14 cellular contexts compared by ENCODE assay signal in the genomic region with DNA sequence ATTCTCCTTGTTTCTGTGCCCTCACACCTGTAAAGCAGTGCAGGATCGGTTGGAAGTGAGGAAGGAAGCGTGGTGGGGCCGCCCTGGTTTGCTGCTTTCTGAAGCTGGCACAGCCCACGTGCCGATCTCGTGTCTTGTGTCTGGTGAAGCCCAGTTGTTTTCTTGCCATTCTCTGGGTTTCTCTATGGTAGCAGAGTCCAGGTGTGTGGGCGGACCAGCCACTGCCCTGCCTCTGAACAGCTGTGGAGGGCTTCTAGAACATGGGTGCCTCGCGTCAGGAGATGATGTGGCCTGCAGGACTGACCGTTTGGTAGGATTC. TPM values are rescaled to one million over a fixed set of nuclear protein-coding genes. Genes with fewer than 3 reads are reported as not detected.
DNase-seq lines count a peak whose midpoint lies in the region; ATAC-seq and TF ChIP-seq lines count a peak whose summit lies in the region.
"Had no signal": no experiment of that assay in that cellular context is flagged by ENCODE, and none has a peak within 500 bp of the region (broad histone marks: within the 10 kb centered on the region; RNA-seq: fewer than 3 reads in every experiment).

No MANE protein-coding gene starts in this region.

- peak overlapping the region; percentile 49 for H3K4me2 ChIP-seq in neural progenitor cell

- H3K9ac ChIP-seq in neural progenitor cell = no peak overlapping the region

- peaks cover 61% of the 10 kb centered on the region for H3K79me2 ChIP-seq in neural progenitor cell (ENCODE audit: low read depth)

- no peaks in the 10 kb centered on the region for H3K9me3 Mint-ChIP-seq in T-helper 1 cell treated with Interleukin-12 subunit alpha and Interleukin-12 subunit beta and Interleukin-4 antibody, amounts not matched to agents 30 μg/mL and 1 μg/mL, for 36 hours
- H3K9me3 Mint-ChIP-seq in IgD-negative memory B cell (no peaks in the 10 kb centered on the region), neural progenitor cell (no peaks in the 10 kb centered on the region)
- no peaks in the 10 kb centered on the region for H3K9me3 Mint-ChIP-seq in activated naive CD4-positive, alpha-beta T cell treated with anti-CD3 and anti-CD28 coated beads, Interleukin-2, amount 50 U/mL, for 72 hours

- peaks cover 19% of the 10 kb centered on the region for H3K4me1 ChIP-seq in neural progenitor cell

- H3K4me3 Mint-ChIP-seq in T-helper 1 cell treated with Interleukin-12 subunit alpha and Interleukin-12 subunit beta and Interleukin-4 antibody, amounts not matched to agents 30 μg/mL and 1 μg/mL, for 36 hours = peak overlapping the region; percentile 85
- H3K4me3 Mint-ChIP-seq in IgD-negative memory B cell (peak overlapping the region; percentile 68 to 88 (median 82)), neural progenitor cell (peak overlapping the region; percentile 41)

- H3F3A ChIP-seq in neural progenitor cell (ENCODE audit: low read depth) = peaks cover 8% of the 10 kb centered on the region

- H3K36me3 Mint-ChIP-seq in T-helper 1 cell treated with Interleukin-12 subunit alpha and Interleukin-12 subunit beta and Interleukin-4 antibody, amounts not matched to agents 30 μg/mL and 1 μg/mL, for 36 hours (ENCODE audit: low read depth) = peaks cover 25% of the 10 kb centered on the region
- H3K36me3 Mint-ChIP-seq in IgD-negative memory B cell = peaks cover 3% of the 10 kb centered on the region
- H3K36me3 Mint-ChIP-seq in activated naive CD4-positive, alpha-beta T cell treated with anti-CD3 and anti-CD28 coated beads, Interleukin-2, amount 50 U/mL, for 72 hours = peaks cover 37 to 46% of the 10 kb centered on the region in 2 donors
- H3K36me3 Mint-ChIP-seq in neural progenitor cell = no peaks in the 10 kb centered on the region

- no peak for DNase-seq in T-helper 1 cell
- DNase-seq in activated naive CD4-positive, alpha-beta T cell treated with anti-CD3 and anti-CD28 coated beads, Interleukin-2, amount 50 U/mL, for 72 hours (ENCODE audit: low spot score in 2 of 2) = no peak
- DNase-seq in neural progenitor cell (ENCODE audit: low spot score) = no peak
- DNase-seq in HEK293T (ENCODE audit: extremely low spot score) = no peak
- DNase-seq: heart left ventricle, NCI-H1105 treated with DMSO at 0.1 percent for 48 hours, NCI-H446 had no signal

- no peak overlapping the region for H3K4me3 ChIP-seq in neural progenitor cell
- H3K4me3 ChIP-seq: heart left ventricle, left lung, suprapubic skin had no signal

- CTCF ChIA-PET in HEK293T (lab: Yijun Ruan, JAX) = no interaction called here

- H3K36me3 ChIP-seq in neural progenitor cell = no peaks in the 10 kb centered on the region

- H3K27me3 ChIP-seq in neural progenitor cell = peaks cover 22% of the 10 kb centered on the region
- H3K27me3 ChIP-seq: heart left ventricle had no signal

- H3K27ac ChIP-seq in neural progenitor cell = no peak overlapping the region
- H3K27ac ChIP-seq: 22Rv1, suprapubic skin had no signal

- H2AFZ ChIP-seq in neural progenitor cell (replicated peaks) = no peak overlapping the region

- ATAC-seq in activated naive CD4-positive, alpha-beta T cell treated with anti-CD3 and anti-CD28 coated beads, Interleukin-2, amount 50 U/mL, for 72 hours = no peak
- ATAC-seq in GM21723 (IDR thresholded peaks at IDR 0.05; ENCODE audit: unreplicated experiment) = no peak
- ATAC-seq in GM18858 (IDR thresholded peaks at IDR 0.05; ENCODE audit: unreplicated experiment) = no peak
- ATAC-seq: heart left ventricle, left lung had no signal

- H3K27ac Mint-ChIP-seq in T-helper 1 cell treated with Interleukin-12 subunit alpha and Interleukin-12 subunit beta and Interleukin-4 antibody, amounts not matched to agents 30 μg/mL and 1 μg/mL, for 36 hours = peak overlapping the region; percentile 99
- H3K27ac Mint-ChIP-seq in IgD-negative memory B cell (peak overlapping the region; percentile 96 to 100 (median 97)), neural progenitor cell (no peak overlapping the region)
- peak overlapping the region; percentile 100 for H3K27ac Mint-ChIP-seq in activated naive CD4-positive, alpha-beta T cell treated with anti-CD3 and anti-CD28 coated beads, Interleukin-2, amount 50 U/mL, for 72 hours

- peaks cover 46% of the 10 kb centered on the region for H4K20me1 ChIP-seq in neural progenitor cell (ENCODE audit: low read depth)

- peaks cover 59% of the 10 kb centered on the region for H3K4me1 Mint-ChIP-seq in T-helper 1 cell treated with Interleukin-12 subunit alpha and Interleukin-12 subunit beta and Interleukin-4 antibody, amounts not matched to agents 30 μg/mL and 1 μg/mL, for 36 hours (ENCODE audit: low read depth)
- H3K4me1 Mint-ChIP-seq in IgD-negative memory B cell (peaks cover 53 to 56% (median 55%) of the 10 kb centered on the region in 3 donors), neural progenitor cell (peaks cover 39% of the 10 kb centered on the region)

- POLR2A ChIA-PET in HEK293T (lab: Yijun Ruan, JAX) = no interaction called here

- TF ChIP-seq CTCF in neural progenitor cell (IDR thresholded peaks at IDR 0.05) = no peak

- H3K9me3 ChIP-seq in neural progenitor cell (ENCODE audit: low read depth) = no peaks in the 10 kb centered on the region
- H3K9me3 ChIP-seq: heart left ventricle, left lung, suprapubic skin had no signal

- no peaks in the 10 kb centered on the region for H3K27me3 Mint-ChIP-seq in T-helper 1 cell treated with Interleukin-12 subunit alpha and Interleukin-12 subunit beta and Interleukin-4 antibody, amounts not matched to agents 30 μg/mL and 1 μg/mL, for 36 hours (ENCODE audit: low read depth)
- no peaks in the 10 kb centered on the region for H3K27me3 Mint-ChIP-seq in IgD-negative memory B cell
- peaks cover 9% of the 10 kb centered on the region for H3K27me3 Mint-ChIP-seq in neural progenitor cell (ENCODE audit: insufficient read depth, low read depth)

TF ChIP-seq in HEK293T, 16 proteins besides CTCF, POLR2A, EP300 and RAD21:
- TF ChIP-seq SUZ12 (IDR thresholded peaks at IDR 0.05) = no peak
- no peak for TF ChIP-seq FOXA1 (IDR thresholded peaks at IDR 0.05)
- TF ChIP-seq ZNF384 (IDR thresholded peaks at IDR 0.05) = no peak
- no peak for TF ChIP-seq CTBP1 (IDR thresholded peaks at IDR 0.05; ENCODE audit: borderline replicate concordance)
- no peak for TF ChIP-seq ELF4 (IDR thresholded peaks at IDR 0.05)
- TF ChIP-seq BHLHE40 (IDR thresholded peaks at IDR 0.05; ENCODE audit: borderline replicate concordance) = no peak
- no peak for TF ChIP-seq NFRKB (IDR thresholded peaks at IDR 0.05)
- no peak for TF ChIP-seq SP1 (IDR thresholded peaks at IDR 0.05)
- TF ChIP-seq FOXM1 (IDR thresholded peaks at IDR 0.05; ENCODE audit: borderline replicate concordance) = no peak
- TF ChIP-seq ARNT (IDR thresholded peaks at IDR 0.05) = no peak
- TF ChIP-seq, protein P1, sequence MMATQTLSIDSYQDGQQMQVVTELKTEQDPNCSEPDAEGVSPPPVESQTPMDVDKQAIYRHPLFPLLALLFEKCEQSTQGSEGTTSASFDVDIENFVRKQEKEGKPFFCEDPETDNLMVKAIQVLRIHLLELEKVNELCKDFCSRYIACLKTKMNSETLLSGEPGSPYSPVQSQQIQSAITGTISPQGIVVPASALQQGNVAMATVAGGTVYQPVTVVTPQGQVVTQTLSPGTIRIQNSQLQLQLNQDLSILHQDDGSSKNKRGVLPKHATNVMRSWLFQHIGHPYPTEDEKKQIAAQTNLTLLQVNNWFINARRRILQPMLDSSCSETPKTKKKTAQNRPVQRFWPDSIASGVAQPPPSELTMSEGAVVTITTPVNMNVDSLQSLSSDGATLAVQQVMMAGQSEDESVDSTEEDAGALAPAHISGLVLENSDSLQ (IDR thresholded peaks at IDR 0.05) = no peak
- TF ChIP-seq FOXK2 (IDR thresholded peaks at IDR 0.05) = no peak

RNA-seq across cellular contexts. Expression of a gene that starts 3.8 kb away (rescaled TPM):
- polyA plus RNA-seq in IgD-negative memory B cell = 53.9 TPM
- total RNA-seq in activated naive CD4-positive, alpha-beta T cell treated with anti-CD3 and anti-CD28 coated beads, Interleukin-2, amount 50 U/mL, for 72 hours = 10 to 100 TPM; 33.1 to 59.9 TPM
- 14.5 and 25.9 TPM in 2 replicates for total RNA-seq in neural progenitor cell (ENCODE audit: low replicate concordance)
